10 cellular contexts compared by ENCODE assay signal in genomic region chr3:1087066-1087555, GRCh38. TPM values are rescaled to one million over a fixed set of nuclear protein-coding genes. Genes with fewer than 3 reads are reported as not detected.
A peak's percentile ranks its signal among the peaks of the same experiment; 100 is the strongest.
DNase-seq lines count a peak whose midpoint lies in the region; ATAC-seq and TF ChIP-seq lines count a peak whose summit lies in the region.
"Had no signal": no experiment of that assay in that cellular context is flagged by ENCODE, and none has a peak within 500 bp of the region (broad histone marks: within the 10 kb centered on the region; RNA-seq: fewer than 3 reads in every experiment).

No MANE protein-coding gene starts in this region.

- H3K4me3 ChIP-seq in heart right ventricle = no peak overlapping the region
- no peak overlapping the region for H3K4me3 ChIP-seq in right lobe of liver

- no peaks in the 10 kb centered on the region for H3K27me3 Mint-ChIP-seq in brain
- H3K27me3 Mint-ChIP-seq in WTC11 (ENCODE audit: low read depth) = no peaks in the 10 kb centered on the region; the same call in none of the 2 replicates

- no peak overlapping the region for H3K4me3 Mint-ChIP-seq in brain
- H3K4me3 Mint-ChIP-seq in WTC11 = no peak overlapping the region
- H3K4me3 Mint-ChIP-seq: CD8-positive, alpha-beta T cell had no signal

- peak; percentile 52 for DNase-seq in left cardiac atrium
- no peak for DNase-seq in heart right ventricle
- DNase-seq in right lobe of liver = peak in 1 of 3 donors; percentile 31
- DNase-seq in WTC11 (ENCODE audit: low spot score) = no peak
- no peak for DNase-seq in ecto neural progenitor cell (ENCODE audit: low spot score)
- DNase-seq in NCI-H1436 (lab: John Stamatoyannopoulos, UW) = no peak
- DNase-seq: CD8-positive, alpha-beta T cell had no signal

- H3K36me3 Mint-ChIP-seq in brain (no peaks in the 10 kb centered on the region), WTC11 (peaks cover 57% of the 10 kb centered on the region)
- H3K36me3 Mint-ChIP-seq: CD8-positive, alpha-beta T cell had no signal

- peak in 2 of 9 donors; percentile 17 to 30 for TF ChIP-seq CTCF in heart right ventricle (IDR thresholded peaks at IDR 0.05)
- TF ChIP-seq CTCF in brain (conservative IDR thresholded peaks at IDR 0.05) = peak; percentile 59 to 64
- no peak for TF ChIP-seq CTCF in right lobe of liver (IDR thresholded peaks at IDR 0.05)
- no peak for TF ChIP-seq CTCF in WTC11 (IDR thresholded peaks at IDR 0.05)

- 16 to 21% methylated on average over 3 of the region's 3 CpGs for WGBS in heart right ventricle, 2 donors
- 9% methylated on average over 3 of the region's 3 CpGs for WGBS in right lobe of liver (ENCODE audit: insufficient coverage, low coverage, low lambda C conversion rate, missing lambda C conversion rate)

- peaks cover 0 to 5% (median 0%) of the 10 kb centered on the region in 7 donors for H3K27me3 ChIP-seq in heart right ventricle
- no peaks in the 10 kb centered on the region for H3K27me3 ChIP-seq in right lobe of liver

- H3K4me1 Mint-ChIP-seq in brain = peaks cover 32% of the 10 kb centered on the region
- no peaks in the 10 kb centered on the region for H3K4me1 Mint-ChIP-seq in WTC11

- no peaks in the 10 kb centered on the region for H3K9me3 ChIP-seq in heart right ventricle
- H3K9me3 ChIP-seq in right lobe of liver = no peaks in the 10 kb centered on the region

- intact Hi-C loops in left cardiac atrium (cut with DNase I) (no loop called here), heart right ventricle (cut with DNase I) (loop anchor here in 4 of 10 donors (10.0 kb wide), 1 partner anchor 1928 kb away; no protein-coding TSS in a partner anchor), right lobe of liver (cut with DNase I) (no loop called here)

- H3K4me1 ChIP-seq in heart right ventricle (no peaks in the 10 kb centered on the region), right lobe of liver (no peaks in the 10 kb centered on the region)

- H3K9me3 Mint-ChIP-seq in brain (peaks cover 0 to 42% (median 0%) of the 10 kb centered on the region in 5 experiments), WTC11 (peaks cover 78% of the 10 kb centered on the region)

- H3K27ac Mint-ChIP-seq in brain (peak overlapping the region in 3 of 5 experiments; percentile 4 to 82 (median 42)), WTC11 (no peak overlapping the region)
- H3K27ac Mint-ChIP-seq: CD8-positive, alpha-beta T cell had no signal

- H3K36me3 ChIP-seq in heart right ventricle (no peaks in the 10 kb centered on the region), right lobe of liver (no peaks in the 10 kb centered on the region)

- no peak for TF ChIP-seq POLR2A in right lobe of liver (IDR thresholded peaks at IDR 0.05)

- CTCF ChIA-PET in WTC11 (lab: Charles Lee) = no interaction called here

- peak; percentile 67 to 75 for ATAC-seq in left cardiac atrium
- no peak for ATAC-seq in heart right ventricle
- ATAC-seq in right lobe of liver = peak in 3 of 4 donors; percentile 29 to 40 (median 33)
- no peak for ATAC-seq in GM21390 (IDR thresholded peaks at IDR 0.05; ENCODE audit: unreplicated experiment)
- ATAC-seq in WTC11 = no peak
- ATAC-seq: CD8-positive, alpha-beta T cell had no signal

- POLR2A ChIA-PET in WTC11 (lab: Charles Lee) = no interaction called here

- H3K27ac ChIP-seq in heart right ventricle = no peak overlapping the region
- H3K27ac ChIP-seq in right lobe of liver = no peak overlapping the region
- H3K27ac ChIP-seq: HL-60 had no signal

TF ChIP-seq in WTC11, 78 proteins besides CTCF, POLR2A, EP300 and RAD21 (continues in another document):
- TF ChIP-seq TEAD1 (CRISPR knock-in tag; IDR thresholded peaks at IDR 0.05) (no peak), MLX (CRISPR knock-in tag; IDR thresholded peaks at IDR 0.05) (no peak), SP1 (CRISPR knock-in tag; conservative IDR thresholded peaks at IDR 0.05) (no peak), IRF2 (CRISPR knock-in tag; IDR thresholded peaks at IDR 0.05; ENCODE audit: borderline replicate concordance, low read depth) (no peak), FOXK1 (CRISPR knock-in tag; IDR thresholded peaks at IDR 0.05) (no peak), USF1 (CRISPR knock-in tag; IDR thresholded peaks at IDR 0.05) (no peak), MYBL2 (CRISPR knock-in tag; IDR thresholded peaks at IDR 0.05) (no peak), E2F1 (CRISPR knock-in tag; IDR thresholded peaks at IDR 0.05) (no peak), ZNF281 (CRISPR knock-in tag; IDR thresholded peaks at IDR 0.05) (no peak), ZNF532 (CRISPR knock-in tag; IDR thresholded peaks at IDR 0.05; ENCODE audit: borderline replicate concordance) (no peak)

RNA-seq across cellular contexts. Expression of gene CNTN6, which starts 5.7 kb away (rescaled TPM):
- total RNA-seq in left cardiac atrium = under 1 TPM; 0.24 to 0.47 TPM
- under 1 TPM in 2 of 10 donors, not detected in 8; 0.11 to 0.22 TPM for total RNA-seq in heart right ventricle
- polyA plus RNA-seq in heart right ventricle = under 1 TPM in 1 of 2 donors, not detected in 1; 0.01 TPM
- 0.31 TPM for polyA plus RNA-seq in brain (ENCODE audit: insufficient read depth, low read depth, low replicate concordance)
- not detected for total RNA-seq in right lobe of liver
- total RNA-seq in WTC11 (2021) = not detected in 3 replicates
- total RNA-seq: CD8-positive, alpha-beta T cell had no signal

Comparison
In these comparisons a context has a peak if more than half of its experiments do, and no peak if none do; other contexts are left out.
1. ATAC-seq: peak in left cardiac atrium (2 of 2) and right lobe of liver (3 of 4); none in heart right ventricle (0 of 8), GM21390 (single experiment) and WTC11 (single experiment).
2. CTCF ChIP-seq: peak in brain (2 of 2); none in right lobe of liver (0 of 4) and WTC11 (single experiment).